ENCODE assay signal across 20 cellular contexts in genomic region chr16:89291776-89292175, GRCh38.
A peak's percentile ranks its signal among the peaks of the same experiment; 100 is the strongest.
DNase-seq lines count a peak whose midpoint lies in the region; FAIRE-seq and TF ChIP-seq lines count a peak whose summit lies in the region.
"Had no signal": no experiment of that assay in that cellular context is flagged by ENCODE, and none has a peak within 500 bp of the region (broad histone marks: within the 10 kb centered on the region; RNA-seq: fewer than 3 reads in every experiment).

No MANE protein-coding gene starts in this region.

- TF ChIP-seq CTCF in H1 (IDR thresholded peaks at IDR 0.05; ENCODE audit: control extremely low read depth in 1 of 3, insufficient read depth in 1 of 3, low read depth in 1 of 3, low read length in 3 of 3): no peak
- no peak for TF ChIP-seq CTCF in neural progenitor cell (IDR thresholded peaks at IDR 0.05)

- H3K23me2 ChIP-seq in H1 (ENCODE audit: low read depth, low read length): peaks cover 2% of the 10 kb centered on the region; the same call in 1 of the 2 replicates

- peak overlapping the region; percentile 99 for H2BK15ac ChIP-seq in H1 (ENCODE audit: low read length)

- peak overlapping the region; percentile 92 for H2AK5ac ChIP-seq in H1 (ENCODE audit: low read depth, low read length)

- peak overlapping the region; percentile 99 for H2BK12ac ChIP-seq in H1 (ENCODE audit: low read depth, low read length)

- WGBS in H1 (ENCODE audit: extremely low coverage in 1 of 2, insufficient coverage in 1 of 2, insufficient read length in 1 of 2, insufficient replicate concordance in 2 of 2, low coverage in 1 of 2, low lambda C conversion rate in 2 of 2, missing lambda C conversion rate in 1 of 2), 2 experiments: 87% methylated on average over 13 of the region's 13 CpGs; no CpG with 5 or more reads in 1 of the 2 experiments

- H3K27me3 ChIP-seq in NT2/D1 (ENCODE audit: insufficient read depth, insufficient read length) (no peaks in the 10 kb centered on the region), H1 (replicated peaks in 1 of 4; ENCODE audit: control insufficient read depth in 3 of 4, extremely low read depth in 1 of 4, insufficient read depth in 3 of 4, low read length in 3 of 4) (no peaks in the 10 kb centered on the region), neural progenitor cell (no peaks in the 10 kb centered on the region)
- H3K27me3 ChIP-seq: gastroesophageal sphincter had no signal

- peaks cover 42% of the 10 kb centered on the region for H3K36me3 ChIP-seq in NT2/D1 (ENCODE audit: insufficient read depth, insufficient read length, low read length)
- H3K36me3 ChIP-seq in H1 (ENCODE audit: control insufficient read depth in 2 of 4, insufficient read depth in 4 of 4, low read length in 3 of 4): peaks cover 9 to 16% (median 12%) of the 10 kb centered on the region in 4 experiments; a peak in 6 of 8 replicates
- no peaks in the 10 kb centered on the region for H3K36me3 ChIP-seq in neural progenitor cell

- H4K20me1 ChIP-seq in H1 (replicated peaks in 1 of 2; ENCODE audit: control insufficient read depth in 1 of 2, insufficient read depth in 2 of 2, low read length in 2 of 2) (peaks cover 25 to 30% of the 10 kb centered on the region in 2 experiments), neural progenitor cell (ENCODE audit: low read depth) (peaks cover 75% of the 10 kb centered on the region)

- H3K9me3 ChIP-seq in NT2/D1 (ENCODE audit: insufficient read depth, low read length) (no peaks in the 10 kb centered on the region), H1 (ENCODE audit: insufficient read depth in 2 of 2, low read depth in 1 of 2, low read length in 1 of 2) (no peaks in the 10 kb centered on the region), neural progenitor cell (ENCODE audit: low read depth) (no peaks in the 10 kb centered on the region)
- H3K9me3 ChIP-seq: gastroesophageal sphincter had no signal

- peak overlapping the region; percentile 61 for H3K4ac ChIP-seq in H1 (replicated peaks; ENCODE audit: insufficient read length, low read depth, low read length)

- H3K23ac ChIP-seq in H1 (ENCODE audit: insufficient read length): no peak overlapping the region

- H3K27ac Mint-ChIP-seq in activated naive CD4-positive, alpha-beta T cell treated with anti-CD3 and anti-CD28 coated beads for 36 hours: peak overlapping the region; percentile 53
- H3K27ac Mint-ChIP-seq in neural progenitor cell: peak overlapping the region; percentile 85

- intact Hi-C loops in activated naive CD4-positive, alpha-beta T cell treated with anti-CD3 and anti-CD28 coated beads for 36 hours (cut with micrococcal nuclease): no loop called here

- H3K27ac ChIP-seq in H1 (ENCODE audit: low read depth, low read length) (peak overlapping the region; percentile 72), neural progenitor cell (no peak overlapping the region)

- H3K56ac ChIP-seq in H1 (replicated peaks; ENCODE audit: insufficient read length, low read depth, low read length): no peak overlapping the region

- POLR2A ChIA-PET in H1 (lab: Charles Lee; ENCODE audit: partially characterized antibody): interaction anchor here (1.2 to 4.1 kb wide), 5 partner anchors 10 to 216 kb away, joined by 4 to 15 read pairs (median 6); partner anchors contain the start of gene SPG7

- H3K36me3 Mint-ChIP-seq in activated naive CD4-positive, alpha-beta T cell treated with anti-CD3 and anti-CD28 coated beads for 36 hours (ENCODE audit: low read depth): peaks cover 12% of the 10 kb centered on the region
- peaks cover 15% of the 10 kb centered on the region for H3K36me3 Mint-ChIP-seq in neural progenitor cell

- H3K9me3 Mint-ChIP-seq in activated naive CD4-positive, alpha-beta T cell treated with anti-CD3 and anti-CD28 coated beads for 36 hours: no peaks in the 10 kb centered on the region
- no peaks in the 10 kb centered on the region for H3K9me3 Mint-ChIP-seq in neural progenitor cell
- H3K9me3 Mint-ChIP-seq: activated T-helper 17 cell treated with anti-CD3 and anti-CD28 coated beads, Interleukin-2, amount 50 U/mL, for 72 hours; CD8-positive, alpha-beta T cell had no signal

- H3K4me3 ChIP-seq in NT2/D1 (ENCODE audit: insufficient read length, low read depth): no peak overlapping the region
- H3K4me3 ChIP-seq in H1 (ENCODE audit: extremely low read depth in 1 of 4, insufficient read depth in 2 of 4, low read depth in 3 of 4, low read length in 4 of 4): peak overlapping the region in 1 of 4 experiments; percentile 35; a peak in 2 of 8 replicates
- H3K4me3 ChIP-seq in neural progenitor cell: peak overlapping the region; percentile 3
- H3K4me3 ChIP-seq: gastroesophageal sphincter had no signal

- H3K4me2 ChIP-seq in H1 (ENCODE audit: insufficient read depth in 1 of 2, low read depth in 2 of 2, low read length in 2 of 2) (peak overlapping the region; percentile 71 to 74), neural progenitor cell (peak overlapping the region; percentile 64)

- H4K5ac ChIP-seq in H1 (ENCODE audit: insufficient read length, low read depth, low read length): peak overlapping the region; percentile 55

- no peak for FAIRE-seq in H1 (lab: Jason Lieb, UNC)
- FAIRE-seq: urothelium cell line had no signal

- H3K27me3 Mint-ChIP-seq in activated naive CD4-positive, alpha-beta T cell treated with anti-CD3 and anti-CD28 coated beads for 36 hours (ENCODE audit: low read depth): no peaks in the 10 kb centered on the region
- H3K27me3 Mint-ChIP-seq in neural progenitor cell (ENCODE audit: insufficient read depth, low read depth): peaks cover 3% of the 10 kb centered on the region
- H3K27me3 Mint-ChIP-seq: activated T-helper 17 cell treated with anti-CD3 and anti-CD28 coated beads, Interleukin-2, amount 50 U/mL, for 72 hours had no signal

- TF ChIP-seq POLR2A in H1 (IDR thresholded peaks at IDR 0.05; ENCODE audit: control extremely low read depth in 1 of 2, low read depth in 2 of 2, low read length in 2 of 2): no peak

- no peak overlapping the region for H3K14ac ChIP-seq in H1 (ENCODE audit: insufficient read length)

- CTCF ChIA-PET in activated naive CD4-positive, alpha-beta T cell treated with anti-CD3 and anti-CD28 coated beads for 36 hours (lab: Charles Lee): interaction anchor here (1.4 kb wide), 1 partner anchor 10 kb away, joined by 3 read pairs; no protein-coding TSS in a partner anchor
- CTCF ChIA-PET in H1 (lab: Charles Lee; ENCODE audit: partially characterized antibody): interaction anchor here (0.7 to 4.2 kb wide), 9 partner anchors 17 to 1720 kb away, joined by 3 to 42 read pairs (median 6); no protein-coding TSS in a partner anchor

- H3K9ac ChIP-seq in NT2/D1 (ENCODE audit: insufficient read length, low read depth) (peak overlapping the region; percentile 0), H1 (replicated peaks in 1 of 4; ENCODE audit: extremely low read depth in 1 of 4, low read depth in 3 of 4, low read length in 3 of 4) (peak overlapping the region in 2 of 4 experiments; percentile 2 to 45; a peak in 2 of 7 replicates), neural progenitor cell (no peak overlapping the region)

- H2BK120ac ChIP-seq in H1 (replicated peaks; ENCODE audit: low read depth, low read length): peak overlapping the region; percentile 13

- no peak for TF ChIP-seq EP300 in H1 (IDR thresholded peaks at IDR 0.05; ENCODE audit: borderline replicate concordance in 1 of 2, low read depth in 2 of 2, low read length in 2 of 2)

- peak overlapping the region; percentile 82 for H3K18ac ChIP-seq in H1 (ENCODE audit: extremely low read depth, low read length)

- H2AFZ ChIP-seq in H1 (ENCODE audit: low read length) (no peak overlapping the region), neural progenitor cell (replicated peaks) (no peak overlapping the region)

- H3K79me2 ChIP-seq in H1 (ENCODE audit: control insufficient read depth in 1 of 2, insufficient read depth in 2 of 2, low read length in 2 of 2): peaks cover 0 to 58% of the 10 kb centered on the region in 2 experiments; a peak in 2 of 4 replicates
- H3K79me2 ChIP-seq in neural progenitor cell (ENCODE audit: low read depth): peaks cover 56% of the 10 kb centered on the region

- peak overlapping the region; percentile 88 for H2BK20ac ChIP-seq in H1 (ENCODE audit: low read length)

- no peak overlapping the region for H3K4me3 Mint-ChIP-seq in activated naive CD4-positive, alpha-beta T cell treated with anti-CD3 and anti-CD28 coated beads for 36 hours
- H3K4me3 Mint-ChIP-seq in neural progenitor cell: no peak overlapping the region
- H3K4me3 Mint-ChIP-seq: activated T-helper 17 cell treated with anti-CD3 and anti-CD28 coated beads, Interleukin-2, amount 50 U/mL, for 72 hours; CD8-positive, alpha-beta T cell had no signal

- peaks cover 47% of the 10 kb centered on the region for H3F3A ChIP-seq in neural progenitor cell (ENCODE audit: low read depth)

- DNase-seq in activated naive CD4-positive, alpha-beta T cell treated with anti-CD3 and anti-CD28 coated beads for 36 hours: no peak
- no peak for DNase-seq in activated naive CD4-positive, alpha-beta T cell (lab: John Stamatoyannopoulos, UW)
- DNase-seq in NT2/D1 (ENCODE audit: low read depth, low spot score) (no peak), H1 (ENCODE audit: low read depth in 1 of 2, low spot score in 2 of 2) (no peak), neural progenitor cell (ENCODE audit: low spot score) (peak; percentile 27), AG08395 (ENCODE audit: low spot score) (no peak), SK-N-DZ (ENCODE audit: low spot score) (no peak), NCI-H2081 (lab: John Stamatoyannopoulos, UW) (no peak)
- DNase-seq: CD8-positive, alpha-beta T cell; erythroblast; IMR-90; mammary epithelial cell; NCI-H1694 treated with DMSO at 0.1 percent for 48 hours; NCI-H446 treated with DMSO at 0.1 percent for 48 hours; SHP77; stimulated activated CD4-positive, alpha-beta T cell treated with anti-CD3 and anti-CD28 coated beads, Interleukin-1b, Interleukin-23, amount 100 ng/mL, for 48 hours; WERI-Rb-1 had no signal

- H3K4me1 ChIP-seq in NT2/D1 (ENCODE audit: insufficient read depth, insufficient read length): peaks cover 49% of the 10 kb centered on the region
- peaks cover 16 to 62% (median 57%) of the 10 kb centered on the region in 4 experiments for H3K4me1 ChIP-seq in H1 (replicated peaks in 1 of 4; ENCODE audit: control insufficient read depth in 3 of 4, insufficient read depth in 4 of 4, low read length in 3 of 4)
- H3K4me1 ChIP-seq in neural progenitor cell: peaks cover 39% of the 10 kb centered on the region

- peaks cover 13% of the 10 kb centered on the region for H3K79me1 ChIP-seq in H1 (ENCODE audit: low read depth, low read length)

- H4K8ac ChIP-seq in H1 (ENCODE audit: extremely low read depth, insufficient read depth, low read length): peak overlapping the region; percentile 87

- H4K91ac ChIP-seq in H1 (replicated peaks; ENCODE audit: insufficient read length, low read length): peak overlapping the region; percentile 99

- peaks cover 27% of the 10 kb centered on the region for H3K4me1 Mint-ChIP-seq in activated naive CD4-positive, alpha-beta T cell treated with anti-CD3 and anti-CD28 coated beads for 36 hours (ENCODE audit: low read depth)
- H3K4me1 Mint-ChIP-seq in neural progenitor cell: peaks cover 51% of the 10 kb centered on the region

- H2BK5ac ChIP-seq in H1 (ENCODE audit: low read depth, low read length): peak overlapping the region; percentile 99

- TF ChIP-seq RAD21 in H1 (IDR thresholded peaks at IDR 0.05 in 1 of 2, conservative IDR thresholded peaks at IDR 0.05 in 1 of 2; ENCODE audit: low read depth in 2 of 2, low read length in 2 of 2): no peak

TF ChIP-seq in H1, 55 proteins besides CTCF, POLR2A, EP300 and RAD21 (continues in another document):
- TF ChIP-seq SAP30 (IDR thresholded peaks at IDR 0.05; ENCODE audit: insufficient read depth, insufficient replicate concordance, low read length): no peak
